Comparison of ENCODE assay signal across 1 cellular context in the genomic region with DNA sequence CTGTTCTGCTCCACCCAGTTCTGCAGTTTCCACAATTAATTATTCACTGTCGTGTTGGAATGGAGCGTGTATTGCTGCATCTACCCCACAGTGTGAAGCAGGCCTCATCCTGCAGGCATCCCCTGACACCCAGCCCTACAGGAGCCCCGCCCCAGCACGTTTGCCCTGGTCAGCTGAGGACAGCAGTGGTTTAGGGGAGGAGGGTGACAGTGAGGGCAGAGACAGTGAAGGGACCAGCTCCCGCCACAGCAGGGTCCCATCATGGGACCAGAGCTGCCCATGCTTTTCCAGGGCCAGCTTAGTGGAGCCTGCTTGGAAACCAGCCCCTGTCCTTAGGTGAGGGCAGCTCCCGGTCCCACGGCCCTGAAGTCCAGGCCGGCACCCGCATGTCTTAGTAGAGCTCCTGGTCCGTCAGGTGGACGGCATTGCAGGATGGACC.
TF ChIP-seq lines count a peak whose summit lies in the region.

No MANE protein-coding gene starts in this region.

TF ChIP-seq in SK-N-SH, 30 proteins besides CTCF, POLR2A, EP300 and RAD21 (continued from another document):
- TF ChIP-seq, protein P1, sequence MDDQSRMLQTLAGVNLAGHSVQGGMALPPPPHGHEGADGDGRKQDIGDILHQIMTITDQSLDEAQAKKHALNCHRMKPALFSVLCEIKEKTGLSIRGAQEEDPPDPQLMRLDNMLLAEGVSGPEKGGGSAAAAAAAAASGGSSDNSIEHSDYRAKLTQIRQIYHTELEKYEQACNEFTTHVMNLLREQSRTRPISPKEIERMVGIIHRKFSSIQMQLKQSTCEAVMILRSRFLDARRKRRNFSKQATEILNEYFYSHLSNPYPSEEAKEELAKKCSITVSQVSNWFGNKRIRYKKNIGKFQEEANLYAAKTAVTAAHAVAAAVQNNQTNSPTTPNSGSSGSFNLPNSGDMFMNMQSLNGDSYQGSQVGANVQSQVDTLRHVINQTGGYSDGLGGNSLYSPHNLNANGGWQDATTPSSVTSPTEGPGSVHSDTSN (IDR thresholded peaks at IDR 0.05) = no peak
- no peak for TF ChIP-seq FOSL2 (IDR thresholded peaks at IDR 0.05; ENCODE audit: borderline replicate concordance, low read depth)
- TF ChIP-seq, protein P2, sequence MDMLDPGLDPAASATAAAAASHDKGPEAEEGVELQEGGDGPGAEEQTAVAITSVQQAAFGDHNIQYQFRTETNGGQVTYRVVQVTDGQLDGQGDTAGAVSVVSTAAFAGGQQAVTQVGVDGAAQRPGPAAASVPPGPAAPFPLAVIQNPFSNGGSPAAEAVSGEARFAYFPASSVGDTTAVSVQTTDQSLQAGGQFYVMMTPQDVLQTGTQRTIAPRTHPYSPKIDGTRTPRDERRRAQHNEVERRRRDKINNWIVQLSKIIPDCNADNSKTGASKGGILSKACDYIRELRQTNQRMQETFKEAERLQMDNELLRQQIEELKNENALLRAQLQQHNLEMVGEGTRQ (IDR thresholded peaks at IDR 0.05; ENCODE audit: borderline replicate concordance, low read depth, low read length) = no peak
- no peak for TF ChIP-seq GATA2 (CRISPR knock-in tag; IDR thresholded peaks at IDR 0.05)
